ENCODE assay signal across 22 cellular contexts in genomic region chr10:128921389-128922022, GRCh38.
A peak's percentile ranks its signal among the peaks of the same experiment; 100 is the strongest.
DNase-seq lines count a peak whose midpoint lies in the region; ATAC-seq and TF ChIP-seq lines count a peak whose summit lies in the region.
"Had no signal": no experiment of that assay in that cellular context is flagged by ENCODE, and none has a peak within 500 bp of the region (broad histone marks: within the 10 kb centered on the region; RNA-seq: fewer than 3 reads in every experiment).

No MANE protein-coding gene starts in this region.

- H3K27me3 Mint-ChIP-seq in CD8-positive, alpha-beta T cell (ENCODE audit: low read depth): peaks cover 3% of the 10 kb centered on the region

- intact Hi-C loops in left ventricle myocardium inferior (cut with micrococcal nuclease) (loop anchor here (10.0 kb wide), 1 partner anchor 103 kb away; no protein-coding TSS in a partner anchor), Right ventricle myocardium inferior (cut with DNase I) (no loop called here), spleen (cut with DNase I; ENCODE audit: low total_unique reads) (no loop called here), sciatic nerve (cut with DNase I) (no loop called here)
- intact Hi-C loops in CD8-positive, alpha-beta T cell (cut with DNase I, micrococcal nuclease): no loop called here

- H2AFZ ChIP-seq in Loucy (ENCODE audit: low read length): no peak overlapping the region
- no peak overlapping the region for H2AFZ ChIP-seq in neuronal stem cell (ENCODE audit: low read length)
- H2AFZ ChIP-seq: GM23248 had no signal

- H2BK5ac ChIP-seq in neuronal stem cell (ENCODE audit: low read length): no peak overlapping the region

- H2BK15ac ChIP-seq in neuronal stem cell (ENCODE audit: low read length): no peak overlapping the region

- CTCF ChIA-PET in CD8-positive, alpha-beta T cell (lab: Charles Lee): no interaction called here

- no peaks in the 10 kb centered on the region for H3K9me3 ChIP-seq in left ventricle myocardium inferior (replicated peaks)
- H3K9me3 ChIP-seq in Loucy (ENCODE audit: insufficient read depth, low read depth, low read length): no peaks in the 10 kb centered on the region
- H3K9me3 ChIP-seq in neuronal stem cell (replicated peaks in 1 of 2; ENCODE audit: control insufficient read depth in 2 of 2, insufficient read depth in 1 of 2, low read depth in 1 of 2, low read length in 2 of 2): no peaks in the 10 kb centered on the region
- H3K9me3 ChIP-seq in spleen: peaks cover 0 to 8% (median 0%) of the 10 kb centered on the region in 8 donors
- no peaks in the 10 kb centered on the region for H3K9me3 ChIP-seq in CD8-positive, alpha-beta T cell (ENCODE audit: low read length)
- H3K9me3 ChIP-seq: BE2C had no signal

- H3K23ac ChIP-seq in neuronal stem cell (ENCODE audit: low read depth, low read length, poor library complexity): no peak overlapping the region

- no peaks in the 10 kb centered on the region for H3K79me1 ChIP-seq in neuronal stem cell (ENCODE audit: low read depth, low read length)

- H3K9ac ChIP-seq in Loucy (ENCODE audit: low read depth, low read length, poor library complexity, severe bottlenecking) (no peak overlapping the region), neuronal stem cell (ENCODE audit: low read depth, low read length, poor library complexity) (no peak overlapping the region)
- H3K9ac ChIP-seq: BLaER1 treated with 17β-estradiol and CSF1 and Interleukin-3, amounts not matched to agents 10 nM and 100 nM; GM23248 had no signal

- no peak overlapping the region for H3K14ac ChIP-seq in neuronal stem cell (ENCODE audit: low read length)

- H4K20me1 ChIP-seq in Loucy (ENCODE audit: insufficient read depth, low read length, poor library complexity, severe bottlenecking): no peaks in the 10 kb centered on the region
- H4K20me1 ChIP-seq: BLaER1 treated with 17β-estradiol and CSF1 and Interleukin-3, amounts not matched to agents 10 nM and 100 nM had no signal

- no peaks in the 10 kb centered on the region for H3K36me3 ChIP-seq in left ventricle myocardium inferior
- no peaks in the 10 kb centered on the region for H3K36me3 ChIP-seq in Loucy (ENCODE audit: insufficient read depth, low read length)
- no peaks in the 10 kb centered on the region for H3K36me3 ChIP-seq in neuronal stem cell (replicated peaks in 1 of 2; ENCODE audit: control insufficient read depth in 2 of 2, insufficient read depth in 2 of 2, low read length in 2 of 2)
- H3K36me3 ChIP-seq in spleen: no peaks in the 10 kb centered on the region
- no peaks in the 10 kb centered on the region for H3K36me3 ChIP-seq in CD8-positive, alpha-beta T cell (ENCODE audit: insufficient read depth, low read length)
- H3K36me3 ChIP-seq: BE2C; BLaER1 treated with 17β-estradiol and CSF1 and Interleukin-3, amounts not matched to agents 10 nM and 100 nM had no signal

- no peaks in the 10 kb centered on the region for H3K4me1 Mint-ChIP-seq in CD8-positive, alpha-beta T cell (ENCODE audit: low read depth)
- H3K4me1 Mint-ChIP-seq: CD14-positive monocyte had no signal

- no peak overlapping the region for H2BK120ac ChIP-seq in neuronal stem cell (ENCODE audit: low read depth, low read length)

- H3K4me2 ChIP-seq in Loucy (ENCODE audit: low read depth, low read length, poor library complexity, severe bottlenecking): peak overlapping the region; percentile 31
- no peak overlapping the region for H3K4me2 ChIP-seq in neuronal stem cell (ENCODE audit: insufficient read depth, low read length, poor library complexity, severe bottlenecking)
- H3K4me2 ChIP-seq: A549; BLaER1 treated with 17β-estradiol and CSF1 and Interleukin-3, amounts not matched to agents 10 nM and 100 nM had no signal

- TF ChIP-seq POLR2A in spleen (IDR thresholded peaks at IDR 0.05): no peak

- H4K91ac ChIP-seq in neuronal stem cell (ENCODE audit: low read depth, low read length, poor library complexity): no peak overlapping the region

- H3K9me3 Mint-ChIP-seq in CD8-positive, alpha-beta T cell: no peaks in the 10 kb centered on the region
- H3K9me3 Mint-ChIP-seq: CD4-positive, alpha-beta T cell had no signal

- POLR2A ChIA-PET in CD8-positive, alpha-beta T cell (lab: Charles Lee): no interaction called here

- H3K4me3 Mint-ChIP-seq in CD8-positive, alpha-beta T cell: no peak overlapping the region
- H3K4me3 Mint-ChIP-seq: CD14-positive monocyte; CD4-positive, alpha-beta T cell had no signal

- H3F3A ChIP-seq in Loucy (ENCODE audit: low read depth): no peaks in the 10 kb centered on the region

- H3K4ac ChIP-seq in neuronal stem cell (ENCODE audit: low read length): peak overlapping the region; percentile 72

- TF ChIP-seq CTCF in left ventricle myocardium inferior (IDR thresholded peaks at IDR 0.05; ENCODE audit: borderline replicate concordance): no peak
- no peak for TF ChIP-seq CTCF in Loucy (conservative IDR thresholded peaks at IDR 0.05; ENCODE audit: low read length)
- no peak for TF ChIP-seq CTCF in spleen (IDR thresholded peaks at IDR 0.05 in 8 of 11, conservative IDR thresholded peaks at IDR 0.05 in 3 of 11)
- no peak for TF ChIP-seq CTCF in CD8-positive, alpha-beta T cell (IDR thresholded peaks at IDR 0.05)

- H3K18ac ChIP-seq in neuronal stem cell (ENCODE audit: low read length): peak overlapping the region; percentile 49

- H3K4me3 ChIP-seq in left ventricle myocardium inferior: no peak overlapping the region
- no peak overlapping the region for H3K4me3 ChIP-seq in Loucy (ENCODE audit: low read length, poor library complexity, severe bottlenecking)
- H3K4me3 ChIP-seq in neuronal stem cell (ENCODE audit: low read length in 2 of 2): no peak overlapping the region
- no peak overlapping the region for H3K4me3 ChIP-seq in spleen
- H3K4me3 ChIP-seq in CD8-positive, alpha-beta T cell (ENCODE audit: low read depth, low read length): no peak overlapping the region
- H3K4me3 ChIP-seq: A549; BLaER1 treated with 17β-estradiol and CSF1 and Interleukin-3, amounts not matched to agents 10 nM and 100 nM; GM23248 had no signal

- H3K79me2 ChIP-seq in Loucy (ENCODE audit: insufficient read depth, low read length): no peaks in the 10 kb centered on the region

- no peak for ATAC-seq in Right ventricle myocardium inferior
- ATAC-seq in CD8-positive, alpha-beta T cell: no peak
- ATAC-seq in sciatic nerve: no peak
- ATAC-seq: A549 had no signal

- H3K27me3 ChIP-seq in left ventricle myocardium inferior (ENCODE audit: low read depth): peaks cover 75% of the 10 kb centered on the region
- no peaks in the 10 kb centered on the region for H3K27me3 ChIP-seq in Loucy (ENCODE audit: insufficient read depth, low read length, poor library complexity, severe bottlenecking)
- no peaks in the 10 kb centered on the region for H3K27me3 ChIP-seq in neuronal stem cell (ENCODE audit: control insufficient read depth in 3 of 3, insufficient read depth in 3 of 3, low read depth in 1 of 3, low read length in 3 of 3)
- peaks cover 0 to 17% (median 0%) of the 10 kb centered on the region in 7 donors for H3K27me3 ChIP-seq in spleen (replicated peaks in 1 of 7)
- H3K27me3 ChIP-seq in CD8-positive, alpha-beta T cell (ENCODE audit: insufficient read depth, low read length): no peaks in the 10 kb centered on the region
- H3K27me3 ChIP-seq: BE2C; BLaER1 treated with 17β-estradiol and CSF1 and Interleukin-3, amounts not matched to agents 10 nM and 100 nM had no signal

- H2AK5ac ChIP-seq in neuronal stem cell (ENCODE audit: low read depth, low read length): peak overlapping the region; percentile 25

- WGBS in neuronal stem cell (ENCODE audit: extremely low coverage in 2 of 2, insufficient read length in 2 of 2, insufficient replicate concordance in 1 of 2), 2 donors: no CpG with 5 or more reads among the region's 8 CpGs
- WGBS in spleen, 5 donors: 77 to 84% (median 82%) methylated on average over 8 of the region's 8 CpGs

- H3K36me3 Mint-ChIP-seq in CD8-positive, alpha-beta T cell: no peaks in the 10 kb centered on the region
- H3K36me3 Mint-ChIP-seq: CD14-positive monocyte had no signal

- H2BK12ac ChIP-seq in neuronal stem cell (ENCODE audit: low read length): no peak overlapping the region

- H3K4me1 ChIP-seq in left ventricle myocardium inferior (no peaks in the 10 kb centered on the region), Loucy (ENCODE audit: insufficient read depth, low read length, poor library complexity, severe bottlenecking) (peaks cover 15% of the 10 kb centered on the region), neuronal stem cell (ENCODE audit: control insufficient read depth in 2 of 2, insufficient read depth in 1 of 2, low read depth in 1 of 2, low read length in 2 of 2) (peaks cover 0 to 5% of the 10 kb centered on the region in 2 donors), spleen (no peaks in the 10 kb centered on the region)
- H3K4me1 ChIP-seq in CD8-positive, alpha-beta T cell (ENCODE audit: insufficient read depth, low read length): no peaks in the 10 kb centered on the region
- H3K4me1 ChIP-seq: A549; BE2C; BLaER1 treated with 17β-estradiol and CSF1 and Interleukin-3, amounts not matched to agents 10 nM and 100 nM had no signal

- H4K8ac ChIP-seq in neuronal stem cell (ENCODE audit: low read depth, low read length): no peak overlapping the region

- no peak for DNase-seq in left ventricle myocardium inferior
- DNase-seq in Right ventricle myocardium inferior (ENCODE audit: missing footprints): no peak
- no peak for DNase-seq in neuronal stem cell (ENCODE audit: low spot score)
- no peak for DNase-seq in spleen
- no peak for DNase-seq in CD8-positive, alpha-beta T cell
- DNase-seq in sciatic nerve (ENCODE audit: low spot score): no peak
- DNase-seq: ACHN; AML-193; BE2C; Calu3; CD4-positive, alpha-beta T cell; COR-L47; DMS53; DMS79 treated with DMSO at 0.1 percent for 48 hours; GM23248; H7; HCEC 1CT had no signal

- H3K9me2 ChIP-seq in Loucy (replicated peaks; ENCODE audit: low read depth, low read length): no peaks in the 10 kb centered on the region

- H3K27ac ChIP-seq in left ventricle myocardium inferior (replicated peaks): peak overlapping the region; percentile 35
- no peak overlapping the region for H3K27ac ChIP-seq in neuronal stem cell (replicated peaks; ENCODE audit: low read length)
- H3K27ac ChIP-seq in spleen: no peak overlapping the region
- H3K27ac ChIP-seq in CD8-positive, alpha-beta T cell (ENCODE audit: low read depth, low read length): no peak overlapping the region
- H3K27ac ChIP-seq: 22Rv1; A549; BLaER1 treated with 17β-estradiol and CSF1 and Interleukin-3, amounts not matched to agents 10 nM and 100 nM; GM23248 had no signal

- no peak overlapping the region for H3K27ac Mint-ChIP-seq in CD8-positive, alpha-beta T cell
- H3K27ac Mint-ChIP-seq: CD14-positive monocyte; CD4-positive, alpha-beta T cell had no signal
